ENCODE assay signal across 2 cellular contexts in the genomic region with DNA sequence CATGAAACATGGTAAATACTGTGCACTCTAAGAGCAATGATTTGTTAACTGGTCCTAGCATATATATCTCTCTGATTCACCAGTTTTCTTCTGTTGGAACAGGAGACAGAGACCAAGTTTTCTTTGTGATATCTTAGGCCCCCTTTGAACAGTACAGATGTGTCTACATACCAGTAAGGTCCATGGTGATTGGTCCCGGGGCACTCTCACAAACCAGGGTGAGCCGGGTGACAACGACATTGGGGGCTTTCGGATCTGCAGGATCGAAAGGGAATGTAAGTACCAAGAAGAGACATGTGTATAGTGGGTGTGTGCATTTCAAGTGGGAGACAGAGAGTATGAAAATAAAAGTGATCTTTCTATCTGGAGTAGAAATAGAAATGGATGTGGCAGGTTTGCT.
TF ChIP-seq lines count a peak whose summit lies in the region.

No MANE protein-coding gene starts in this region.

TF ChIP-seq in HCT116, 20 proteins besides CTCF, POLR2A, EP300 and RAD21:
- TF ChIP-seq EZH2 (IDR thresholded peaks at IDR 0.05), result no peak
- TF ChIP-seq, protein P1, sequence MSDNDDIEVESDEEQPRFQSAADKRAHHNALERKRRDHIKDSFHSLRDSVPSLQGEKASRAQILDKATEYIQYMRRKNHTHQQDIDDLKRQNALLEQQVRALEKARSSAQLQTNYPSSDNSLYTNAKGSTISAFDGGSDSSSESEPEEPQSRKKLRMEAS (IDR thresholded peaks at IDR 0.05), result no peak
- no peak for TF ChIP-seq CBX3 (IDR thresholded peaks at IDR 0.05; ENCODE audit: low read depth)
- TF ChIP-seq, protein P2, sequence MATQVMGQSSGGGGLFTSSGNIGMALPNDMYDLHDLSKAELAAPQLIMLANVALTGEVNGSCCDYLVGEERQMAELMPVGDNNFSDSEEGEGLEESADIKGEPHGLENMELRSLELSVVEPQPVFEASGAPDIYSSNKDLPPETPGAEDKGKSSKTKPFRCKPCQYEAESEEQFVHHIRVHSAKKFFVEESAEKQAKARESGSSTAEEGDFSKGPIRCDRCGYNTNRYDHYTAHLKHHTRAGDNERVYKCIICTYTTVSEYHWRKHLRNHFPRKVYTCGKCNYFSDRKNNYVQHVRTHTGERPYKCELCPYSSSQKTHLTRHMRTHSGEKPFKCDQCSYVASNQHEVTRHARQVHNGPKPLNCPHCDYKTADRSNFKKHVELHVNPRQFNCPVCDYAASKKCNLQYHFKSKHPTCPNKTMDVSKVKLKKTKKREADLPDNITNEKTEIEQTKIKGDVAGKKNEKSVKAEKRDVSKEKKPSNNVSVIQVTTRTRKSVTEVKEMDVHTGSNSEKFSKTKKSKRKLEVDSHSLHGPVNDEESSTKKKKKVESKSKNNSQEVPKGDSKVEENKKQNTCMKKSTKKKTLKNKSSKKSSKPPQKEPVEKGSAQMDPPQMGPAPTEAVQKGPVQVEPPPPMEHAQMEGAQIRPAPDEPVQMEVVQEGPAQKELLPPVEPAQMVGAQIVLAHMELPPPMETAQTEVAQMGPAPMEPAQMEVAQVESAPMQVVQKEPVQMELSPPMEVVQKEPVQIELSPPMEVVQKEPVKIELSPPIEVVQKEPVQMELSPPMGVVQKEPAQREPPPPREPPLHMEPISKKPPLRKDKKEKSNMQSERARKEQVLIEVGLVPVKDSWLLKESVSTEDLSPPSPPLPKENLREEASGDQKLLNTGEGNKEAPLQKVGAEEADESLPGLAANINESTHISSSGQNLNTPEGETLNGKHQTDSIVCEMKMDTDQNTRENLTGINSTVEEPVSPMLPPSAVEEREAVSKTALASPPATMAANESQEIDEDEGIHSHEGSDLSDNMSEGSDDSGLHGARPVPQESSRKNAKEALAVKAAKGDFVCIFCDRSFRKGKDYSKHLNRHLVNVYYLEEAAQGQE (IDR thresholded peaks at IDR 0.05; ENCODE audit: low read depth), result no peak
- no peak for TF ChIP-seq POLR2AphosphoS5 (IDR thresholded peaks at IDR 0.05; ENCODE audit: low read depth, low read length)
- TF ChIP-seq EZH2phosphoT487 (IDR thresholded peaks at IDR 0.05; ENCODE audit: borderline replicate concordance), result no peak
- TF ChIP-seq SRF (IDR thresholded peaks at IDR 0.05; ENCODE audit: low read depth), result no peak
- TF ChIP-seq ZFX (IDR thresholded peaks at IDR 0.05), result no peak

TF ChIP-seq in neural cell, 6 proteins besides CTCF, POLR2A, EP300 and RAD21:
- no peak for TF ChIP-seq EZH2 (IDR thresholded peaks at IDR 0.05; ENCODE audit: borderline replicate concordance, insufficient read depth, low read length, poor library complexity, severe bottlenecking)
- TF ChIP-seq POLR2AphosphoS5 (IDR thresholded peaks at IDR 0.05), result no peak
- no peak for TF ChIP-seq SMC3 (conservative IDR thresholded peaks at IDR 0.05; ENCODE audit: poor library complexity)
- TF ChIP-seq, protein P2 (IDR thresholded peaks at IDR 0.05; ENCODE audit: borderline replicate concordance), result no peak
- no peak for TF ChIP-seq TAF1 (IDR thresholded peaks at IDR 0.05; ENCODE audit: low read depth)
- no peak for TF ChIP-seq MXI1 (conservative IDR thresholded peaks at IDR 0.05; ENCODE audit: poor library complexity, severe bottlenecking)
